19 cellular contexts compared by ENCODE assay signal in the genomic region with DNA sequence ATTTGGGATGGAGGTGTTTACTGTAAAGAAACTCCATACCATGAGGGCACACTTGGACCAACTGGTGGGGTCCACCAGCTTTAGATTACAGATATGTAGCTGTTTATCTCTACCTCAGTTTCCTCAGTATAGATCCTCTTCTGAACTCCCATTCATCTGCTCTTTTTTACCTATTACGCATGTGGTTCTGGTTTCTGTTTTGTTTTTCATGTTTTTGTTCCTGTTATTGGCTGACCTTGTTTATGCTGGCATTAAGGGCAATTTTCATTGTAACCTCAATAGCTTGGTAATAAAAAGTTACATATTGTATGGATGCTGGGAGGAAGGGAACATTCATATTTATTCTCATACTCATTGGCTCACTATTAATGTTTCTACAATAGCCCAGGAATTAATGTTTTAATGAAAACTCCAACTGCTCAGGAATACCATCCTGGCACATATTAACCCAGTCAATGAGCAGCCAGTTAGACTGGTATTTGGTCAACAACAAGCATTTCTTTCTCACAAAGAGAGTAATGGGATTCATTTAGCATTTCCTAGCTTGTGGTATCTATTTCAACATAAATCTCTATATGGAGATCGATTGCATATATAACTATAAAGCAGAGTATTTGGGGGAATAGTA.
DNase-seq lines count a peak whose midpoint lies in the region; ATAC-seq and TF ChIP-seq lines count a peak whose summit lies in the region.
"Had no signal": no experiment of that assay in that cellular context is flagged by ENCODE, and none has a peak within 500 bp of the region (broad histone marks: within the 10 kb centered on the region; RNA-seq: fewer than 3 reads in every experiment).

No MANE protein-coding gene starts in this region.

- no TSS peak for BruUV-seq in Calu3 (replicated peaks; lab: Mats Ljungman, UMichigan)

- peaks cover 27% of the 10 kb centered on the region for H3K4me1 Mint-ChIP-seq in Calu3 (ENCODE audit: low read depth, unreplicated experiment)

- ATAC-seq in GM19351 (IDR thresholded peaks at IDR 0.05; ENCODE audit: unreplicated experiment) (peak; percentile 77), HG02571 (IDR thresholded peaks at IDR 0.05; ENCODE audit: unreplicated experiment) (peak; percentile 73), HG03442 (IDR thresholded peaks at IDR 0.05; ENCODE audit: unreplicated experiment) (peak; percentile 76), heart right ventricle (no peak)
- ATAC-seq: SK-N-SH treated with all-trans-retinoic acid at 6 μM for 48 hours had no signal

- H3K27me3 Mint-ChIP-seq in Calu3 (ENCODE audit: unreplicated experiment) = no peaks in the 10 kb centered on the region

- no peak for TF ChIP-seq CTCF in Calu3 (IDR thresholded peaks at IDR 0.05; ENCODE audit: unreplicated experiment)
- no peak for TF ChIP-seq CTCF in heart right ventricle (IDR thresholded peaks at IDR 0.05)

- H3K4me3 ChIP-seq in heart right ventricle = no peak overlapping the region
- H3K4me3 ChIP-seq: GM23248, MG63 had no signal

- no peaks in the 10 kb centered on the region for H3K36me3 Mint-ChIP-seq in Calu3 (ENCODE audit: insufficient read depth, unreplicated experiment)
- H3K36me3 Mint-ChIP-seq: type B pancreatic cell had no signal

- 79 to 94% methylated on average over 2 of the region's 2 CpGs for whole genome bisulfite sequencing in heart right ventricle, 2 donors

- H3K4me3 Mint-ChIP-seq in Calu3 (ENCODE audit: low read depth, unreplicated experiment) = peak overlapping the region; percentile 16
- H3K4me3 Mint-ChIP-seq: dendritic cell treated with granulocyte-macrophage colony-stimulating factor and Interleukin-4, amounts not matched to agents 40 ng/mL and 50 ng/mL, for 4 days; type B pancreatic cell had no signal

- H3K4me1 ChIP-seq in heart right ventricle = peaks cover 0 to 22% (median 0%) of the 10 kb centered on the region in 9 donors
- H3K4me1 ChIP-seq: parathyroid adenoma had no signal

- intact Hi-C loops in Calu3 (cut with micrococcal nuclease; ENCODE audit: unreplicated experiment) = no loop called here
- intact Hi-C loops in heart right ventricle (cut with DNase I) = no loop called here

- CTCF ChIA-PET in Calu3 (lab: Charles Lee) = no interaction called here

- peak overlapping the region; percentile 35 for H3K27ac Mint-ChIP-seq in Calu3 (ENCODE audit: unreplicated experiment)
- H3K27ac Mint-ChIP-seq: dendritic cell treated with granulocyte-macrophage colony-stimulating factor and Interleukin-4, amounts not matched to agents 40 ng/mL and 50 ng/mL, for 4 days; type B pancreatic cell had no signal

- DNase-seq in Calu3 (peak; percentile 20), A172 (ENCODE audit: low spot score) (no peak), DMS53 treated with DMSO at 0.1 percent for 48 hours (lab: John Stamatoyannopoulos, UW; ENCODE audit: unreplicated experiment) (no peak), heart right ventricle (no peak)
- DNase-seq in stimulated activated naive CD4-positive, alpha-beta T cell treated with Interleukin-2 at 50 U/mL for 16 hours (lab: John Stamatoyannopoulos, UW) = no peak
- DNase-seq: COR-L47; GM23248; NCI-H2107; stimulated activated CD8-positive, alpha-beta memory T cell treated with anti-CD3 and anti-CD28 coated beads, Interleukin-4, amount 100 ng/mL, for 48 hours had no signal

- H3K36me3 ChIP-seq in heart right ventricle = no peaks in the 10 kb centered on the region
- H3K36me3 ChIP-seq: MG63 had no signal

- no peaks in the 10 kb centered on the region for H3K9me3 ChIP-seq in heart right ventricle
- H3K9me3 ChIP-seq: MG63 had no signal

- no peaks in the 10 kb centered on the region for H3K9me3 Mint-ChIP-seq in Calu3 (ENCODE audit: low read depth, unreplicated experiment)
- H3K9me3 Mint-ChIP-seq: dendritic cell treated with granulocyte-macrophage colony-stimulating factor and Interleukin-4, amounts not matched to agents 40 ng/mL and 50 ng/mL, for 4 days; type B pancreatic cell had no signal

- no peaks in the 10 kb centered on the region for H3K27me3 ChIP-seq in heart right ventricle
- H3K27me3 ChIP-seq: MG63 had no signal

- H3K27ac ChIP-seq in heart right ventricle = no peak overlapping the region
- H3K27ac ChIP-seq: 22Rv1, GM23248, parathyroid adenoma, VCaP had no signal

Comparison
In these comparisons a context has a peak if more than half of its experiments do, and no peak if none do; other contexts are left out.
1. ATAC-seq: peak in GM19351 (single experiment), HG02571 (single experiment) and HG03442 (single experiment); none in heart right ventricle (0 of 8).